In the genomic region with DNA sequence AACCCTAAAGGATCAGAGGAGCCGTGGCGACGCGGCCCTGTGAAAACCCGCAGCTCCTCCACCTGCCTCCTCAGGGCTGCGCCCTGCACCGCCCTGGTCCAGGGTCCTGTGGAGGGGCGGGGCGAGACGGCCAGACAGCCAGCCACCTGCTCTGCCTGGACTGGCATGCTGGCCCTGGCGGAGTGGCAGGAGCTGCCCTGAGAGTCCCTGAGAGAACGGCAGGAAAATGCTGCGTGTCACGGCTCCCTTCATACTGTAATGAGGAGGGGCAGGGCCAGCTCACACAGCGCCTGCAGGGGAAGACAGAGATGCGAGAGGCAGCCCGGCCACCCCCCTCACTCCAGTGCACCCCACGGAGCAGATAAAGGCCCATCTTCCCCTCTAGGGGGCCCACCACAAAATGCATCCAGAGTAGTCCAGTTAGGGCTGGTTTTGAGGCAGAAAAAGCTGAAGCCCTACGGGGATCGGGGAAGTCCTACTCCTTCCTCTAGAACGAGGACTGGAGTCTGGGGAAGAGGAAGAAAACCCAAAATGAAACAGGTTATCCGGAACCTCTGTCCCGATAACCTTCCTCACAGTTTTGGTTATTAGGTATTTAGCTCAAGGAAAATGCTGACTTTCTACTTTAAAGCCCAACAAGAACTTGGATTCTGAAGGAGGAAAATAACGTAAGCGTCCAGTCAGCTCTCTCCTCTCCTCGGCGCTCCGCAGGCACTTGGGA, we compare ENCODE assay signal across 15 cellular contexts.
A peak's percentile ranks its signal among the peaks of the same experiment; 100 is the strongest.
DNase-seq lines count a peak whose midpoint lies in the region; TF ChIP-seq lines count a peak whose summit lies in the region.
"Had no signal": no experiment of that assay in that cellular context is flagged by ENCODE, and none has a peak within 500 bp of the region (broad histone marks: within the 10 kb centered on the region; RNA-seq: fewer than 3 reads in every experiment).

No MANE protein-coding gene starts in this region.

- in situ Hi-C loops in transverse colon (cut with MboI; ENCODE audit: low pct_ligation_motif_present in 1 of 4, low pct_unique_long_range_greater_than_20kb in 1 of 4, low sequenced_read_pairs in 3 of 4): no loop called here

- H3K4me3 ChIP-seq in A673 (ENCODE audit: low read depth, low read length, poor library complexity, severe bottlenecking): no peak overlapping the region
- no peak overlapping the region for H3K4me3 ChIP-seq in transverse colon
- H3K4me3 ChIP-seq: gastroesophageal sphincter had no signal

- H3K36me3 ChIP-seq in A673 (ENCODE audit: insufficient read depth, low read length, poor library complexity, severe bottlenecking): peaks cover 9% of the 10 kb centered on the region
- peaks cover 0 to 53% (median 25%) of the 10 kb centered on the region in 4 donors for H3K36me3 ChIP-seq in transverse colon

- intact Hi-C loops in A673 (cut with micrococcal nuclease; ENCODE audit: unreplicated experiment): no loop called here
- intact Hi-C loops in transverse colon (cut with DNase I; ENCODE audit: low total_unique reads): no loop called here

- TF ChIP-seq EP300 in transverse colon (IDR thresholded peaks at IDR 0.05; ENCODE audit: low read depth): no peak

- H3K4me1 ChIP-seq in A673 (ENCODE audit: insufficient read depth, low read length, poor library complexity, severe bottlenecking) (no peaks in the 10 kb centered on the region), transverse colon (no peaks in the 10 kb centered on the region)
- H3K4me1 ChIP-seq: gastroesophageal sphincter had no signal

- CTCF ChIA-PET in A673 (lab: Charles Lee): no interaction called here

- H3K9me3 ChIP-seq in A673 (ENCODE audit: low read depth, low read length, poor library complexity, severe bottlenecking) (no peaks in the 10 kb centered on the region), transverse colon (no peaks in the 10 kb centered on the region)
- H3K9me3 ChIP-seq: gastroesophageal sphincter had no signal

- DNase-seq in A673 (ENCODE audit: low spot score) (peak; percentile 37), NCI-H2227 treated with DMSO at 0.1 percent for 48 hours (lab: John Stamatoyannopoulos, UW) (peak; percentile 5), islet precursor cell (peak; percentile 52), cortex of kidney (lab: John Stamatoyannopoulos, UW) (no peak), transverse colon (no peak), KG1 (lab: John Stamatoyannopoulos, UW) (no peak), ecto neural progenitor cell (ENCODE audit: low spot score) (no peak)
- DNase-seq: activated CD8-positive, alpha-beta memory T cell treated with anti-CD3 and anti-CD28 coated beads, Interleukin-2, amount 50 U/mL, for 48 hours; amygdala; effector CD8-positive, alpha-beta T cell; NCI-H2107; occipital lobe; Right ventricle myocardium superior had no signal

- POLR2A ChIA-PET in A673 (lab: Charles Lee; ENCODE audit: low non-redundant PET): no interaction called here

- TF ChIP-seq CTCF in A673 (conservative IDR thresholded peaks at IDR 0.05; ENCODE audit: low read depth, low read length): no peak
- TF ChIP-seq CTCF in GM12872 (IDR thresholded peaks at IDR 0.05; ENCODE audit: insufficient read depth, low read depth, low read length): 0 out of 3 replicates have a peak, but pooled peaks have one; percentile 15
- no peak for TF ChIP-seq CTCF in transverse colon (IDR thresholded peaks at IDR 0.05)

- TF ChIP-seq POLR2A in transverse colon (IDR thresholded peaks at IDR 0.05): no peak

- 75 to 83% methylated on average over 1 to 28 of the region's 28 CpGs for whole genome bisulfite sequencing in transverse colon (ENCODE audit: low coverage in 1 of 2), 2 donors

- H3K27ac ChIP-seq in A673 (ENCODE audit: low read depth, low read length, poor library complexity, severe bottlenecking) (no peak overlapping the region), transverse colon (no peak overlapping the region)
- H3K27ac ChIP-seq: gastroesophageal sphincter had no signal

- H3K27me3 ChIP-seq in A673 (replicated peaks; ENCODE audit: insufficient read depth, low read depth, low read length, poor library complexity): no peaks in the 10 kb centered on the region
- H3K27me3 ChIP-seq in transverse colon: no peaks in the 10 kb centered on the region
- H3K27me3 ChIP-seq: gastroesophageal sphincter had no signal

- no TSS peak for BruUV-seq in A673 (replicated peaks; lab: Mats Ljungman, UMichigan)

Comparison
In these comparisons a context has a peak if more than half of its experiments do, and no peak if none do; other contexts are left out.
1. DNase-seq: peak in A673 (single experiment), NCI-H2227 treated with DMSO at 0.1 percent for 48 hours (single experiment) and islet precursor cell (single experiment); none in cortex of kidney (single experiment), transverse colon (single experiment), KG1 (single experiment) and ecto neural progenitor cell (single experiment).